8 cellular contexts compared by ENCODE assay signal in the genomic region with DNA sequence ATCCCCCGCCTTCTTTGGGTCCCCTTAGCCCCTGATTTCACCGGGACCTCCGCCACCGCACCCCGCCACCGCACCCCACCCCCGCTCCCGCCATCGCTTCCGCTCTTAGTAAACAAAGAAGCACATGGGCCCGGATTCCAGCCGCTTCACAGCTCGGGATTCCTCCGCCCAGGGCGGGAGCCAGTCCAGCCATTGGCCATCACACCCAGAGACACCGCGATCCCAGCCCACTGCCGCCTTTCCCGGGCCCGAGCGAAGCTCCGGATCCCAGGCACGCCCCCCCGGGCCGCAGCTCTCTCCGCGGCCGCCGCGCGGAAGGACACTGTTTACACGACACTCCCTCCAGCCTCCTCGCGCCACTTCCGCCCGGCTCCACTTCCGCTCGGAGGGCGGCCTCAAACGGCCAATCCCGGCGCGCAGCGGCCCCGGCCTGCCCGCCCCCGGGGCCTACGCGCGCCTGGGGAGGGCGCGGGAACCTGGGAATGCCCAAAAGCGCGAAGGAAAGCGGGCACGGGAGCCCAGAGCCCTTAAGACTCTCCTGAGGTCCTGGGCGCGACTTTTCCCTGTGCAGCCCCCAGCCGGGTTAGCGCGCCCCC. TPM values are rescaled to one million over a fixed set of nuclear protein-coding genes. Genes with fewer than 3 reads are reported as not detected.
DNase-seq lines count a peak whose midpoint lies in the region; ATAC-seq and TF ChIP-seq lines count a peak whose summit lies in the region.

No MANE protein-coding gene starts in this region.

- H3K4me1 ChIP-seq in smooth muscle cell (ENCODE audit: low read depth) = peaks cover 15% of the 10 kb centered on the region

- ATAC-seq in GM18873 (IDR thresholded peaks at IDR 0.05; ENCODE audit: low FRiP score, unreplicated experiment) = peak; percentile 52
- peak; percentile 57 for ATAC-seq in HG03135 (IDR thresholded peaks at IDR 0.05; ENCODE audit: unreplicated experiment)
- peak; percentile 73 for ATAC-seq in activated B cell treated with CpG ODN at 0.5 μM for 24 hours (ENCODE audit: low read depth)

- peaks cover 14% of the 10 kb centered on the region for H4K20me1 ChIP-seq in smooth muscle cell (ENCODE audit: low read depth)

- 1% methylated on average over 57 of the region's 61 CpGs for WGBS in smooth muscle cell (ENCODE audit: low lambda C conversion rate)

- H3K4me1 Mint-ChIP-seq in activated B cell treated with CpG ODN at 0.5 μM for 24 hours = peaks cover 32% of the 10 kb centered on the region

- POLR2A ChIA-PET in AG04449 (lab: Yijun Ruan, JAX) = interaction anchor here (0.7 to 2.2 kb wide), 7 partner anchors 8 to 65 kb away, joined by 3 to 14 read pairs (median 6); a partner anchor contains a TSS
- POLR2A ChIA-PET in activated B cell treated with CpG ODN at 0.5 μM for 24 hours (lab: Charles Lee) = interaction anchor here (0.5 to 4.1 kb wide), 21 partner anchors 12 to 789 kb away, joined by 3 to 64 read pairs (median 7); a partner anchor contains a TSS

- H3K9ac ChIP-seq in smooth muscle cell (ENCODE audit: low read depth) = peak overlapping the region; percentile 97

- peaks cover 25% of the 10 kb centered on the region for H3K79me2 ChIP-seq in smooth muscle cell (ENCODE audit: low read depth)

- H2AFZ ChIP-seq in smooth muscle cell (ENCODE audit: low read depth) = no peak overlapping the region

- peaks cover 11% of the 10 kb centered on the region for H3F3A ChIP-seq in smooth muscle cell (ENCODE audit: low read depth)

- peak overlapping the region; percentile 99 for H3K27ac ChIP-seq in smooth muscle cell (ENCODE audit: low read depth)

- H3K4me3 ChIP-seq in AG04449 (ENCODE audit: low read depth, low read length) = peak overlapping the region; percentile 83
- H3K4me3 ChIP-seq in cardiac fibroblast (replicated peaks in 1 of 2; ENCODE audit: low read depth in 2 of 2, low read length in 2 of 2) = peak overlapping the region; percentile 71 to 90
- H3K4me3 ChIP-seq in smooth muscle cell = peak overlapping the region; percentile 93

- no peaks in the 10 kb centered on the region for H3K9me3 Mint-ChIP-seq in activated B cell treated with CpG ODN at 0.5 μM for 24 hours

- H3K4me2 ChIP-seq in smooth muscle cell = peak overlapping the region; percentile 100

- peak; percentile 96 for DNase-seq in AG04449 (ENCODE audit: low read depth, low spot score)
- DNase-seq in NCI-H2196 (lab: John Stamatoyannopoulos, UW; ENCODE audit: unreplicated experiment) = peak; percentile 97
- DNase-seq in activated B cell treated with CpG ODN at 0.5 μM for 24 hours = peak; percentile 91
- DNase-seq in cardiac fibroblast (ENCODE audit: low read depth in 2 of 2) = peak; percentile 97 to 100
- DNase-seq in inferior parietal cortex (ENCODE audit: extremely low spot score) = peak; percentile 95
- DNase-seq in smooth muscle cell (lab: John Stamatoyannopoulos, UW; ENCODE audit: unreplicated experiment) = peak; percentile 86

- CTCF ChIA-PET in AG04449 (lab: Yijun Ruan, JAX) (interaction anchor here (0.8 to 2.1 kb wide), 7 partner anchors 10 to 108 kb away, joined by 3 to 10 read pairs (median 4); no protein-coding TSS in a partner anchor), activated B cell treated with CpG ODN at 0.5 μM for 24 hours (lab: Charles Lee) (interaction anchor here (1.2 to 1.5 kb wide), 2 partner anchors 10 to 32 kb away, joined by 4 read pairs; no protein-coding TSS in a partner anchor)

- H3K9me3 ChIP-seq in smooth muscle cell (replicated peaks; ENCODE audit: low read depth) = no peaks in the 10 kb centered on the region

- intact Hi-C loops in activated B cell treated with CpG ODN at 0.5 μM for 24 hours (cut with micrococcal nuclease) = loop anchor here (1.0 kb wide), 6 partner anchors 12 to 51 kb away; a partner anchor contains a TSS

- peaks cover 19% of the 10 kb centered on the region for H3K36me3 ChIP-seq in smooth muscle cell (ENCODE audit: low read depth)

- TF ChIP-seq CTCF in AG04449 (IDR thresholded peaks at IDR 0.05; ENCODE audit: insufficient read depth, low read length, missing control alignments) = no peak
- no peak for TF ChIP-seq CTCF in activated B cell treated with CpG ODN at 0.5 μM for 24 hours (IDR thresholded peaks at IDR 0.05)
- no peak for TF ChIP-seq CTCF in cardiac fibroblast (IDR thresholded peaks at IDR 0.05; ENCODE audit: low read depth, low read length)
- no peak for TF ChIP-seq CTCF in smooth muscle cell (IDR thresholded peaks at IDR 0.05; ENCODE audit: borderline replicate concordance, insufficient read depth, poor library complexity, severe bottlenecking)

- no peaks in the 10 kb centered on the region for H3K27me3 Mint-ChIP-seq in activated B cell treated with CpG ODN at 0.5 μM for 24 hours

- peaks cover 67% of the 10 kb centered on the region for H3K36me3 Mint-ChIP-seq in activated B cell treated with CpG ODN at 0.5 μM for 24 hours (ENCODE audit: low read depth)

- peak overlapping the region; percentile 92 for H3K4me3 Mint-ChIP-seq in activated B cell treated with CpG ODN at 0.5 μM for 24 hours

- peak overlapping the region; percentile 87 for H3K27ac Mint-ChIP-seq in activated B cell treated with CpG ODN at 0.5 μM for 24 hours

- H3K27me3 ChIP-seq in smooth muscle cell (ENCODE audit: low read depth) = no peaks in the 10 kb centered on the region

RNA-seq across cellular contexts. Expression of a gene that starts 0.7 kb away (rescaled TPM):
- total RNA-seq in activated B cell treated with CpG ODN at 0.5 μM for 24 hours = 99.7 and 104 TPM in 2 replicates
- 36.4 and 47.6 TPM in 2 replicates for total RNA-seq in smooth muscle cell
- 56.9 and 59.7 TPM in 2 replicates for polyA plus RNA-seq in smooth muscle cell

RNA-seq across cellular contexts. Expression of a gene that starts 0.9 kb away (rescaled TPM):
- total RNA-seq in activated B cell treated with CpG ODN at 0.5 μM for 24 hours (11.1 and 12.5 TPM in 2 replicates), smooth muscle cell (10.1 and 18.0 TPM in 2 replicates)
- 16.9 and 17.7 TPM in 2 replicates for polyA plus RNA-seq in smooth muscle cell

RNA-seq across cellular contexts. Expression of a gene that starts 11.7 kb away (rescaled TPM):
- total RNA-seq in activated B cell treated with CpG ODN at 0.5 μM for 24 hours (88.3 and 108 TPM in 2 replicates), smooth muscle cell (71.9 and 107 TPM in 2 replicates)
- polyA plus RNA-seq in smooth muscle cell = 251 and 259 TPM in 2 replicates

RNA-seq across cellular contexts. Expression of a gene that starts 18.6 kb away (rescaled TPM):
- total RNA-seq in activated B cell treated with CpG ODN at 0.5 μM for 24 hours = 42.6 and 54.9 TPM in 2 replicates
- 26.6 and 61.0 TPM in 2 replicates for total RNA-seq in smooth muscle cell
- polyA plus RNA-seq in smooth muscle cell = 78.0 and 83.9 TPM in 2 replicates

RNA-seq across cellular contexts. Expression of a gene that starts 18.9 kb away (rescaled TPM):
- 7.1 and 8.6 TPM in 2 replicates for total RNA-seq in activated B cell treated with CpG ODN at 0.5 μM for 24 hours
- 22.6 and 26.6 TPM in 2 replicates for total RNA-seq in smooth muscle cell
- 29.3 and 39.5 TPM in 2 replicates for polyA plus RNA-seq in smooth muscle cell

Comparison
In these comparisons a context has a peak if more than half of its experiments do, and no peak if none do; other contexts are left out.
1. Peak in every context shown above with its lines: DNase-seq, ATAC-seq, H3K4me3 ChIP-seq and H3K27ac ChIP-seq.